1 cellular context compared by ENCODE assay signal in the genomic region with DNA sequence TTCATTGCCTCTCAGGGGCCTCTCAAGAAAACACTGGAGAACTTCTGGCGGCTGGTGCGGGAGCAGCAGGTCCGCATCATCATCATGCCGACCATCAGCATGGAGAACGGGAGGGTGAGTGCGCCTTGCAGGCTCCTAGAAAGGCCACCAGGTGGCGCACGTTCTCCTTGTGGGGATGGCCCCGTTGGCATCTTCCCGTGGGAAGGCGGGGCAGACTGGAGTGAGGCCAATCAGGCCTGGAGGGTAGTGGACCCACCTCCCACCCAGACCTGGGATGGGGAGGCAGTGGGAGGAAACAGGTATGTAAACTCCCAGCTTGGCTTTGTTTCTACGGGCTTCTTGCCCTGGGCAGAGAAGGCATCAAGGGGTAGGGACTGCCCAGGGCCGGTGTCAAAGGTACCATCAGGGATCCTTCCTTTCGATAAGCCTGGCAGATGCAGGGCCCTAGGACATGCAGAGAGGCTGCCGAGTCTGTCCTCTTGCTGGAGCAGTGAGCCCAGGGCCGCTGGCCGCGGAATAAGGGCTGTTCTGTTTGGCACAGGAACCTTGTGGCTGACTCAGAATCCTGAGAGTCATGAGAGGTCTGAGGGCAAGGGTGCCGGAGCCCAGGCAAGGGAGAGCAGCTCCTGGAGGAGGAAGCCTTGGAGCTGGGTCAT.
A peak's percentile ranks its signal among the peaks of the same experiment; 100 is the strongest.
TF ChIP-seq lines count a peak whose summit lies in the region.

No MANE protein-coding gene starts in this region.

TF ChIP-seq in K562, 482 proteins besides CTCF, POLR2A, EP300 and RAD21 (continued from another document):
- TF ChIP-seq, protein P1, sequence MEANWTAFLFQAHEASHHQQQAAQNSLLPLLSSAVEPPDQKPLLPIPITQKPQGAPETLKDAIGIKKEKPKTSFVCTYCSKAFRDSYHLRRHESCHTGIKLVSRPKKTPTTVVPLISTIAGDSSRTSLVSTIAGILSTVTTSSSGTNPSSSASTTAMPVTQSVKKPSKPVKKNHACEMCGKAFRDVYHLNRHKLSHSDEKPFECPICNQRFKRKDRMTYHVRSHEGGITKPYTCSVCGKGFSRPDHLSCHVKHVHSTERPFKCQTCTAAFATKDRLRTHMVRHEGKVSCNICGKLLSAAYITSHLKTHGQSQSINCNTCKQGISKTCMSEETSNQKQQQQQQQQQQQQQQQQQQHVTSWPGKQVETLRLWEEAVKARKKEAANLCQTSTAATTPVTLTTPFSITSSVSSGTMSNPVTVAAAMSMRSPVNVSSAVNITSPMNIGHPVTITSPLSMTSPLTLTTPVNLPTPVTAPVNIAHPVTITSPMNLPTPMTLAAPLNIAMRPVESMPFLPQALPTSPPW (CRISPR knock-in tag; IDR thresholded peaks at IDR 0.05), result peak; percentile 59
- peak; percentile 41; the same call in 1 of the 2 replicates for TF ChIP-seq BHLHE40 (IDR thresholded peaks at IDR 0.05; ENCODE audit: low read length)
- TF ChIP-seq BDP1 (IDR thresholded peaks at IDR 0.05; ENCODE audit: insufficient read depth, insufficient read length), result no peak
- TF ChIP-seq ATF1 (CRISPR knock-in tag; IDR thresholded peaks at IDR 0.05), result no peak
- peak; percentile 34; the same call in 1 of the 2 replicates for TF ChIP-seq ATF1 (tag; IDR thresholded peaks at IDR 0.05)
- TF ChIP-seq CREM (IDR thresholded peaks at IDR 0.05; ENCODE audit: low read depth), result peak; percentile 63
- peak; percentile 85; the same call in 1 of the 2 replicates for TF ChIP-seq STAG1 (CRISPR knock-in tag; IDR thresholded peaks at IDR 0.05; ENCODE audit: borderline replicate concordance)
- no peak for TF ChIP-seq SLC30A9 (CRISPR knock-in tag; IDR thresholded peaks at IDR 0.05)
- TF ChIP-seq ZBTB17 (CRISPR knock-in tag; IDR thresholded peaks at IDR 0.05), result no peak
- TF ChIP-seq, protein P2, sequence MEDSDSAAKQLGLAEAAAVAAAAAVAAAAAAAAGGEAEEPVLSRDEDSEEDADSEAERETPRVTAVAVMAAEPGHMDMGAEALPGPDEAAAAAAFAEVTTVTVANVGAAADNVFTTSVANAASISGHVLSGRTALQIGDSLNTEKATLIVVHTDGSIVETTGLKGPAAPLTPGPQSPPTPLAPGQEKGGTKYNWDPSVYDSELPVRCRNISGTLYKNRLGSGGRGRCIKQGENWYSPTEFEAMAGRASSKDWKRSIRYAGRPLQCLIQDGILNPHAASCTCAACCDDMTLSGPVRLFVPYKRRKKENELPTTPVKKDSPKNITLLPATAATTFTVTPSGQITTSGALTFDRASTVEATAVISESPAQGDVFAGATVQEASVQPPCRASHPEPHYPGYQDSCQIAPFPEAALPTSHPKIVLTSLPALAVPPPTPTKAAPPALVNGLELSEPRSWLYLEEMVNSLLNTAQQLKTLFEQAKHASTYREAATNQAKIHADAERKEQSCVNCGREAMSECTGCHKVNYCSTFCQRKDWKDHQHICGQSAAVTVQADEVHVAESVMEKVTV (CRISPR knock-in tag; IDR thresholded peaks at IDR 0.05), result peak; percentile 51; the same call in 1 of the 2 replicates
- no peak for TF ChIP-seq POU5F1 (IDR thresholded peaks at IDR 0.05; ENCODE audit: borderline replicate concordance, low read depth, low read length, partially characterized antibody)
- no peak for TF ChIP-seq CREB1 (IDR thresholded peaks at IDR 0.05)
- peak; percentile 47; the same call in 1 of the 2 replicates for TF ChIP-seq CREB1 (CRISPR knock-in tag; IDR thresholded peaks at IDR 0.05)
- 0 out of 2 replicates have a peak, but pooled peaks have one; percentile 38 for TF ChIP-seq TARDBP (IDR thresholded peaks at IDR 0.05)
- TF ChIP-seq GABPB1 (CRISPR knock-in tag; IDR thresholded peaks at IDR 0.05), result 0 out of 2 replicates have a peak, but pooled peaks have one; percentile 51
- peak; percentile 56; the same call in 1 of the 2 replicates for TF ChIP-seq TFAP4 (CRISPR knock-in tag; IDR thresholded peaks at IDR 0.05; ENCODE audit: borderline replicate concordance)
- TF ChIP-seq NFIC (IDR thresholded peaks at IDR 0.05), result peak; percentile 69
- TF ChIP-seq, protein P3, sequence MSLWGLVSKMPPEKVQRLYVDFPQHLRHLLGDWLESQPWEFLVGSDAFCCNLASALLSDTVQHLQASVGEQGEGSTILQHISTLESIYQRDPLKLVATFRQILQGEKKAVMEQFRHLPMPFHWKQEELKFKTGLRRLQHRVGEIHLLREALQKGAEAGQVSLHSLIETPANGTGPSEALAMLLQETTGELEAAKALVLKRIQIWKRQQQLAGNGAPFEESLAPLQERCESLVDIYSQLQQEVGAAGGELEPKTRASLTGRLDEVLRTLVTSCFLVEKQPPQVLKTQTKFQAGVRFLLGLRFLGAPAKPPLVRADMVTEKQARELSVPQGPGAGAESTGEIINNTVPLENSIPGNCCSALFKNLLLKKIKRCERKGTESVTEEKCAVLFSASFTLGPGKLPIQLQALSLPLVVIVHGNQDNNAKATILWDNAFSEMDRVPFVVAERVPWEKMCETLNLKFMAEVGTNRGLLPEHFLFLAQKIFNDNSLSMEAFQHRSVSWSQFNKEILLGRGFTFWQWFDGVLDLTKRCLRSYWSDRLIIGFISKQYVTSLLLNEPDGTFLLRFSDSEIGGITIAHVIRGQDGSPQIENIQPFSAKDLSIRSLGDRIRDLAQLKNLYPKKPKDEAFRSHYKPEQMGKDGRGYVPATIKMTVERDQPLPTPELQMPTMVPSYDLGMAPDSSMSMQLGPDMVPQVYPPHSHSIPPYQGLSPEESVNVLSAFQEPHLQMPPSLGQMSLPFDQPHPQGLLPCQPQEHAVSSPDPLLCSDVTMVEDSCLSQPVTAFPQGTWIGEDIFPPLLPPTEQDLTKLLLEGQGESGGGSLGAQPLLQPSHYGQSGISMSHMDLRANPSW (CRISPR knock-in tag; IDR thresholded peaks at IDR 0.05), result no peak
- TF ChIP-seq CTBP1 (IDR thresholded peaks at IDR 0.05; ENCODE audit: borderline replicate concordance), result peak; percentile 64; the same call in 1 of the 2 replicates
- peak; percentile 64; the same call in 1 of the 2 replicates for TF ChIP-seq RB1 (IDR thresholded peaks at IDR 0.05; ENCODE audit: low read depth)
